In the genomic region with DNA sequence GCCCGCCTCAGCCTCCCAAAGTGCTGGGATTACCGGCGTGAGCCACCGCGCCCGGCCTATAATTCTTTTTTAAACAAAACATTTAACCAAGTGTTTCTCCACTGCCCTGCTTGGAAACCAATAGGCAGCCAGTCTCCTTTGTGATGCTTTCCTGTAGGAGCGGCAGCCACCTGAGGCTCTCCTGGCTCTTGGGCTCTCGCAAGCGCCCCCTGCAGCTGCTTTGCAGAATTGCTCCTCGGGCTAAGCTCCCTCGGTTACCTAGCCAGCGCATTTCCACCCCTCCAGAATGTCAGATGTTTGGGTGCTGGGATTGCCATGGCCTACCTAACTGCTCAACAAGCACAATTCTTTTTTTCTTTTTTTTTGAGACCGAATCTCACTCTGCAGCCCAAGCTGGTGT, we compare ENCODE assay signal across 1 cellular context.
TF ChIP-seq lines count a peak whose summit lies in the region.

No MANE protein-coding gene starts in this region.

TF ChIP-seq in endothelial cell of umbilical vein, 7 proteins besides CTCF, POLR2A, EP300 and RAD21 (continued from another document):
- TF ChIP-seq GATA2 (IDR thresholded peaks at IDR 0.05; ENCODE audit: insufficient read depth, insufficient read length, low read depth, low read length) (no peak), MYC (IDR thresholded peaks at IDR 0.05; ENCODE audit: low read depth, low read length) (no peak)
